Comparison of ENCODE assay signal across 1 cellular context in genomic region chr17:17420035-17420434, GRCh38.
TF ChIP-seq lines count a peak whose summit lies in the region.

No MANE protein-coding gene starts in this region.

TF ChIP-seq in endothelial cell of umbilical vein, 7 proteins besides CTCF, POLR2A, EP300 and RAD21:
- no peak for TF ChIP-seq EZH2 (IDR thresholded peaks at IDR 0.05; ENCODE audit: borderline replicate concordance, low read depth, low read length, severe bottlenecking)
- TF ChIP-seq FOS (IDR thresholded peaks at IDR 0.05; ENCODE audit: borderline replicate concordance, insufficient read depth, low read length) = no peak
- TF ChIP-seq MAX (IDR thresholded peaks at IDR 0.05; ENCODE audit: insufficient read depth, insufficient read length) = no peak
- TF ChIP-seq POLR2AphosphoS5 (IDR thresholded peaks at IDR 0.05; ENCODE audit: insufficient read depth, low read depth, low read length) = no peak
- TF ChIP-seq GATA2 (IDR thresholded peaks at IDR 0.05; ENCODE audit: insufficient read depth, insufficient read length, low read depth, low read length) = no peak
- TF ChIP-seq JUN (IDR thresholded peaks at IDR 0.05; ENCODE audit: borderline replicate concordance, insufficient read depth, insufficient read length, low read depth) = no peak
- TF ChIP-seq MYC (IDR thresholded peaks at IDR 0.05; ENCODE audit: low read depth, low read length) = no peak
